In genomic region chr3:112089956-112090898, GRCh38 we compare ENCODE assay signal across 1 cellular context.
A peak's percentile ranks its signal among the peaks of the same experiment; 100 is the strongest.
TF ChIP-seq lines count a peak whose summit lies in the region.

No MANE protein-coding gene starts in this region.

TF ChIP-seq in HEK293, 187 proteins besides CTCF, POLR2A, EP300 and RAD21 (continued from another document and continues in another):
- no peak for TF ChIP-seq YY2 (tag by site-specific recombination; IDR thresholded peaks at IDR 0.05)
- TF ChIP-seq OVOL3 (tag by site-specific recombination; IDR thresholded peaks at IDR 0.05), result peak; percentile 79; the same call in 1 of the 2 replicates
- TF ChIP-seq GLIS1 (tag by site-specific recombination; IDR thresholded peaks at IDR 0.05), result peak; percentile 97
- no peak for TF ChIP-seq HOXC10 (CRISPR knock-in tag; IDR thresholded peaks at IDR 0.05)
- TF ChIP-seq ZNF140 (tag by site-specific recombination; IDR thresholded peaks at IDR 0.05), result no peak
- no peak for TF ChIP-seq ZNF23 (tag by site-specific recombination; IDR thresholded peaks at IDR 0.05; ENCODE audit: borderline replicate concordance)
- TF ChIP-seq ZFP3 (tag by site-specific recombination; IDR thresholded peaks at IDR 0.05; ENCODE audit: low read depth), result no peak
- TF ChIP-seq ZNF146 (tag by site-specific recombination; IDR thresholded peaks at IDR 0.05), result no peak
- peak; percentile 69; the same call in 1 of the 2 replicates for TF ChIP-seq ZEB2 (tag by site-specific recombination; IDR thresholded peaks at IDR 0.05)
- no peak for TF ChIP-seq ATF2 (tag by site-specific recombination; IDR thresholded peaks at IDR 0.05; ENCODE audit: low read depth)
- TF ChIP-seq ZBTB44 (tag by site-specific recombination; IDR thresholded peaks at IDR 0.05), result 0 out of 2 replicates have a peak, but pooled peaks have one; percentile 47
- peak; percentile 67 for TF ChIP-seq KLF10 (tag by site-specific recombination; IDR thresholded peaks at IDR 0.05)
- TF ChIP-seq ZNF174 (tag by site-specific recombination; IDR thresholded peaks at IDR 0.05), result no peak
- no peak for TF ChIP-seq ZBTB20 (tag by site-specific recombination; IDR thresholded peaks at IDR 0.05)
- no peak for TF ChIP-seq ZFP41 (tag by site-specific recombination; IDR thresholded peaks at IDR 0.05; ENCODE audit: borderline replicate concordance)
- no peak for TF ChIP-seq ZNF239 (tag by site-specific recombination; IDR thresholded peaks at IDR 0.05)
- no peak for TF ChIP-seq ZNF658 (tag by site-specific recombination; IDR thresholded peaks at IDR 0.05)
- no peak for TF ChIP-seq ZNF548 (tag by site-specific recombination; IDR thresholded peaks at IDR 0.05)
- no peak for TF ChIP-seq ZIC2 (tag by site-specific recombination; IDR thresholded peaks at IDR 0.05)
- TF ChIP-seq ELK4 (IDR thresholded peaks at IDR 0.05; ENCODE audit: borderline replicate concordance, low read depth, low read length), result no peak
- peak; percentile 66 for TF ChIP-seq WT1 (tag by site-specific recombination; IDR thresholded peaks at IDR 0.05)
- TF ChIP-seq PRDM6 (tag by site-specific recombination; IDR thresholded peaks at IDR 0.05), result peak; percentile 95
- TF ChIP-seq ZNF600 (tag by site-specific recombination; IDR thresholded peaks at IDR 0.05), result no peak
- no peak for TF ChIP-seq ZNF416 (tag by site-specific recombination; IDR thresholded peaks at IDR 0.05)
- TF ChIP-seq ZNF274 (IDR thresholded peaks at IDR 0.05; ENCODE audit: low read length), result no peak
- no peak for TF ChIP-seq ZNF274 (tag by site-specific recombination; IDR thresholded peaks at IDR 0.05; ENCODE audit: borderline replicate concordance)
- peak; percentile 78 for TF ChIP-seq HIC1 (tag by site-specific recombination; IDR thresholded peaks at IDR 0.05)
- peak; percentile 86 for TF ChIP-seq ZNF629 (tag by site-specific recombination; IDR thresholded peaks at IDR 0.05)
- no peak for TF ChIP-seq ZNF677 (tag by site-specific recombination; IDR thresholded peaks at IDR 0.05)
- TF ChIP-seq ZNF664 (tag by site-specific recombination; IDR thresholded peaks at IDR 0.05), result no peak
- no peak for TF ChIP-seq ZNF585B (tag by site-specific recombination; IDR thresholded peaks at IDR 0.05)
- peak; percentile 82 for TF ChIP-seq ZNF639 (tag by site-specific recombination; IDR thresholded peaks at IDR 0.05)
- TF ChIP-seq SP7 (tag by site-specific recombination; IDR thresholded peaks at IDR 0.05), result peak; percentile 98
- TF ChIP-seq ZNF513 (tag by site-specific recombination; IDR thresholded peaks at IDR 0.05), result no peak
- TF ChIP-seq ZNF362 (tag by site-specific recombination; IDR thresholded peaks at IDR 0.05), result peak; percentile 73; the same call in 1 of the 2 replicates
- no peak for TF ChIP-seq ZNF776 (tag by site-specific recombination; IDR thresholded peaks at IDR 0.05; ENCODE audit: borderline replicate concordance)
- TF ChIP-seq ZNF529 (tag by site-specific recombination; IDR thresholded peaks at IDR 0.05; ENCODE audit: insufficient replicate concordance), result no peak
- TF ChIP-seq MZF1 (tag by site-specific recombination; IDR thresholded peaks at IDR 0.05; ENCODE audit: borderline replicate concordance), result peak; percentile 41; the same call in 1 of the 2 replicates
- TF ChIP-seq ZNF292 (tag by site-specific recombination; IDR thresholded peaks at IDR 0.05; ENCODE audit: borderline replicate concordance, low read depth), result no peak
- no peak for TF ChIP-seq ZNF580 (tag by site-specific recombination; IDR thresholded peaks at IDR 0.05)
- no peak for TF ChIP-seq KLF1 (tag by site-specific recombination; IDR thresholded peaks at IDR 0.05)
- no peak for TF ChIP-seq ZNF621 (tag by site-specific recombination; IDR thresholded peaks at IDR 0.05)
- no peak for TF ChIP-seq ZNF280C (tag by site-specific recombination; IDR thresholded peaks at IDR 0.05)
- no peak for TF ChIP-seq ZNF302 (tag by site-specific recombination; IDR thresholded peaks at IDR 0.05; ENCODE audit: low read depth)
- TF ChIP-seq PRDM4 (tag by site-specific recombination; IDR thresholded peaks at IDR 0.05), result peak; percentile 86
- TF ChIP-seq ZNF2 (tag by site-specific recombination; IDR thresholded peaks at IDR 0.05), result no peak
